Comparison of ENCODE assay signal across 8 cellular contexts in the genomic region with DNA sequence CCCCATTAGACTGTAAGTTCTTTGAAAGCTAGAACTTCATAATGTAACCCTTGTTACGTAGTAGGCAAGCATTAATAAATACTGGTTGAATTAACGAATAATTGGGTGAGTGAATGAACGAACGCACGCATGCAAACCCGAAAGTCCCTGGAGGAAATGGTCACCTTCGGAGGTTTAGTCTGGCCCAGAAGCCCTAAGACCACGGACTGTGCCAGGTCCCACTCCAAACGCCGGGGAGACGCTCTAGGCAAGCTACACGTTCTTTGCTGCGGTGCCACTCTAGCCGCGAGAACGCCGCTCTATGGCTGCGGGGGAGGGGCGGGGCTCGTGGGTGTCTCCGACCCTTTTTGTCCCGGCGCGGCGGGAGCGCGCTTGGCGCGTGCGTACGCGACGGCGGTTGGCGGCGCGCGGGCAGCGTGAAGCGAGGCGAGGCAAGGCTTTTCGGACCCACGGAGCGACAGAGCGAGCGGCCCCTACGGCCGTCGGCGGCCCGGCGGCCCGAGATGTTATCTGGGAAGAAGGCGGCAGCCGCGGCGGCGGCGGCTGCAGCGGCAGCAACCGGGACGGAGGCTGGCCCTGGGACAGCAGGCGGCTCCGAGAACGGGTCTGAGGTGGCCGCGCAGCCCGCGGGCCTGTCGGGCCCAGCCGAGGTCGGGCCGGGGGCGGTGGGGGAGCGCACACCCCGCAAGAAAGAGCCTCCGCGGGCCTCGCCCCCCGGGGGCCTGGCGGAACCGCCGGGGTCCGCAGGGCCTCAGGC. TPM values are rescaled to one million over a fixed set of nuclear protein-coding genes. Genes with fewer than 3 reads are reported as not detected.
A peak's percentile ranks its signal among the peaks of the same experiment; 100 is the strongest.
DNase-seq lines count a peak whose midpoint lies in the region; ATAC-seq and TF ChIP-seq lines count a peak whose summit lies in the region.

A gene (plus strand): TSS at position 375 of the 757 bp plus-strand sequence. CDS start 129 bp downstream, at position 504.

- peaks cover 34% of the 10 kb centered on the region for H3K36me3 Mint-ChIP-seq in activated T-cell treated with anti-CD3 and anti-CD28 coated beads, Interleukin-2, amount 50 U/mL, for 24 hours (ENCODE audit: low read depth)

- peak; percentile 61 for TF ChIP-seq EP300 in Ishikawa (IDR thresholded peaks at IDR 0.05; ENCODE audit: borderline replicate concordance)

- H3K4me1 Mint-ChIP-seq in activated T-cell treated with anti-CD3 and anti-CD28 coated beads, Interleukin-2, amount 50 U/mL, for 24 hours (ENCODE audit: low read depth), result peaks cover 45% of the 10 kb centered on the region

- H3K27ac Mint-ChIP-seq in activated T-cell treated with anti-CD3 and anti-CD28 coated beads, Interleukin-2, amount 50 U/mL, for 24 hours, result peak within 1 kb of the TSS; percentile 90

- TF ChIP-seq RAD21 in Ishikawa (IDR thresholded peaks at IDR 0.05; ENCODE audit: low read depth), result no peak; the same call in 1 of the 2 replicates

- peak; percentile 89 for ATAC-seq in GM21576 (IDR thresholded peaks at IDR 0.05; ENCODE audit: unreplicated experiment)

- peak within 1 kb of the TSS; percentile 85 for H3K9ac ChIP-seq in mucosa of stomach (ENCODE audit: low read length)

- no peaks in the 10 kb centered on the region for H3K36me3 ChIP-seq in mucosa of stomach (ENCODE audit: control insufficient read depth, insufficient read depth, low read length)

- H3K4me3 ChIP-seq in mucosa of stomach (ENCODE audit: low read length), result peak within 1 kb of the TSS; percentile 83

- no peaks in the 10 kb centered on the region for H3K27me3 ChIP-seq in mucosa of stomach (ENCODE audit: control insufficient read depth, insufficient read depth, low read length)

- no peaks in the 10 kb centered on the region for H3K4me1 ChIP-seq in mucosa of stomach (ENCODE audit: control insufficient read depth, insufficient read depth, low read length)

- TF ChIP-seq POLR2A in erythroblast (IDR thresholded peaks at IDR 0.05; ENCODE audit: low read length), result peak; percentile 95

- H3K9me3 ChIP-seq in mucosa of stomach (ENCODE audit: control insufficient read depth, low read length), result no peaks in the 10 kb centered on the region

- no peaks in the 10 kb centered on the region for H3K27me3 Mint-ChIP-seq in activated T-cell treated with anti-CD3 and anti-CD28 coated beads, Interleukin-2, amount 50 U/mL, for 24 hours

- DNase-seq in DMS53 treated with DMSO at 0.1 percent for 48 hours (lab: John Stamatoyannopoulos, UW; ENCODE audit: unreplicated experiment), result peak; percentile 95
- DNase-seq in activated T-cell treated with anti-CD3 and anti-CD28 coated beads, Interleukin-2, amount 50 U/mL, for 24 hours, result peak; percentile 96
- peak; percentile 98 for DNase-seq in erythroblast (lab: John Stamatoyannopoulos, UW)
- peak; percentile 89 to 94 for DNase-seq in stimulated activated CD8-positive, alpha-beta memory T cell treated with anti-CD3 and anti-CD28 coated beads, Interleukin-7, amount 100 ng/mL, for 1 hour (ENCODE audit: low read depth in 2 of 2)

- peaks cover 6% of the 10 kb centered on the region for H3K9me3 Mint-ChIP-seq in activated T-cell treated with anti-CD3 and anti-CD28 coated beads, Interleukin-2, amount 50 U/mL, for 24 hours

- H3K4me3 Mint-ChIP-seq in activated T-cell treated with anti-CD3 and anti-CD28 coated beads, Interleukin-2, amount 50 U/mL, for 24 hours, result peak within 1 kb of the TSS; percentile 94

TF ChIP-seq in Ishikawa, 13 proteins besides CTCF, POLR2A, EP300 and RAD21 (continues in another document):
- TF ChIP-seq TEAD4 (IDR thresholded peaks at IDR 0.05) (peak; percentile 69), FOXM1 (IDR thresholded peaks at IDR 0.05; ENCODE audit: borderline replicate concordance, low read depth) (0 out of 2 replicates have a peak, but pooled peaks have one; percentile 29), EGR1 (IDR thresholded peaks at IDR 0.05) (peak; percentile 82), NFIC (IDR thresholded peaks at IDR 0.05) (peak; percentile 71), TAF1 (IDR thresholded peaks at IDR 0.05; ENCODE audit: low read depth) (peak; percentile 98), YY1 (IDR thresholded peaks at IDR 0.05; ENCODE audit: low read depth) (peak; percentile 77; the same call in 1 of the 2 replicates), CREB1 (IDR thresholded peaks at IDR 0.05; ENCODE audit: low read depth) (0 out of 2 replicates have a peak, but pooled peaks have one; percentile 39), CEBPB (IDR thresholded peaks at IDR 0.05) (no peak), ZBTB7A (IDR thresholded peaks at IDR 0.05; ENCODE audit: low read depth) (no peak), TCF12 (IDR thresholded peaks at IDR 0.05; ENCODE audit: low read depth) (peak; percentile 83)
- TF ChIP-seq, protein P1, sequence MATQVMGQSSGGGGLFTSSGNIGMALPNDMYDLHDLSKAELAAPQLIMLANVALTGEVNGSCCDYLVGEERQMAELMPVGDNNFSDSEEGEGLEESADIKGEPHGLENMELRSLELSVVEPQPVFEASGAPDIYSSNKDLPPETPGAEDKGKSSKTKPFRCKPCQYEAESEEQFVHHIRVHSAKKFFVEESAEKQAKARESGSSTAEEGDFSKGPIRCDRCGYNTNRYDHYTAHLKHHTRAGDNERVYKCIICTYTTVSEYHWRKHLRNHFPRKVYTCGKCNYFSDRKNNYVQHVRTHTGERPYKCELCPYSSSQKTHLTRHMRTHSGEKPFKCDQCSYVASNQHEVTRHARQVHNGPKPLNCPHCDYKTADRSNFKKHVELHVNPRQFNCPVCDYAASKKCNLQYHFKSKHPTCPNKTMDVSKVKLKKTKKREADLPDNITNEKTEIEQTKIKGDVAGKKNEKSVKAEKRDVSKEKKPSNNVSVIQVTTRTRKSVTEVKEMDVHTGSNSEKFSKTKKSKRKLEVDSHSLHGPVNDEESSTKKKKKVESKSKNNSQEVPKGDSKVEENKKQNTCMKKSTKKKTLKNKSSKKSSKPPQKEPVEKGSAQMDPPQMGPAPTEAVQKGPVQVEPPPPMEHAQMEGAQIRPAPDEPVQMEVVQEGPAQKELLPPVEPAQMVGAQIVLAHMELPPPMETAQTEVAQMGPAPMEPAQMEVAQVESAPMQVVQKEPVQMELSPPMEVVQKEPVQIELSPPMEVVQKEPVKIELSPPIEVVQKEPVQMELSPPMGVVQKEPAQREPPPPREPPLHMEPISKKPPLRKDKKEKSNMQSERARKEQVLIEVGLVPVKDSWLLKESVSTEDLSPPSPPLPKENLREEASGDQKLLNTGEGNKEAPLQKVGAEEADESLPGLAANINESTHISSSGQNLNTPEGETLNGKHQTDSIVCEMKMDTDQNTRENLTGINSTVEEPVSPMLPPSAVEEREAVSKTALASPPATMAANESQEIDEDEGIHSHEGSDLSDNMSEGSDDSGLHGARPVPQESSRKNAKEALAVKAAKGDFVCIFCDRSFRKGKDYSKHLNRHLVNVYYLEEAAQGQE (IDR thresholded peaks at IDR 0.05; ENCODE audit: low read depth), result no peak
- TF ChIP-seq, protein P2, sequence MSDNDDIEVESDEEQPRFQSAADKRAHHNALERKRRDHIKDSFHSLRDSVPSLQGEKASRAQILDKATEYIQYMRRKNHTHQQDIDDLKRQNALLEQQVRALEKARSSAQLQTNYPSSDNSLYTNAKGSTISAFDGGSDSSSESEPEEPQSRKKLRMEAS (IDR thresholded peaks at IDR 0.05), result peak; percentile 94

TF ChIP-seq in PFSK-1, 5 proteins besides CTCF, POLR2A, EP300 and RAD21:
- peak; percentile 97 for TF ChIP-seq TAF1 (IDR thresholded peaks at IDR 0.05; ENCODE audit: borderline replicate concordance, insufficient read depth, low read length)
- TF ChIP-seq POLR2AphosphoS5 (IDR thresholded peaks at IDR 0.05; ENCODE audit: low read depth, low read length), result no peak; the same call in 1 of the 2 replicates
- TF ChIP-seq, protein P1 (IDR thresholded peaks at IDR 0.05; ENCODE audit: insufficient read depth in 1 of 2, low read depth in 2 of 2, low read length in 2 of 2), result peak in 1 of 2 experiments; percentile 59; a peak in 1 of 4 replicates
- TF ChIP-seq FOXP2 (optimal IDR thresholded peaks at IDR 0.05; ENCODE audit: borderline replicate concordance, extremely low read depth, extremely low read length, insufficient read depth), result peak; percentile 67
- TF ChIP-seq SIN3A (IDR thresholded peaks at IDR 0.05; ENCODE audit: borderline replicate concordance, insufficient read depth, low read length), result peak; percentile 76; the same call in 1 of the 2 replicates

RNA-seq across cellular contexts. Expression of the gene that starts here (rescaled TPM):
- polyA plus RNA-seq in PFSK-1 (2012; ENCODE audit: insufficient read length, low read depth), result 51.6 TPM

Comparison
In these comparisons a context has a peak if more than half of its experiments do, and no peak if none do; other contexts are left out.
1. Peak in every context shown above with its lines: DNase-seq, ATAC-seq and H3K4me3 ChIP-seq.